In genomic region chr1:33684346-33685122, GRCh38 we compare ENCODE assay signal across 15 cellular contexts.
"Had no signal": no experiment of that assay in that cellular context is flagged by ENCODE, and none has a peak within 500 bp of the region (broad histone marks: within the 10 kb centered on the region; RNA-seq: fewer than 3 reads in every experiment).

No MANE protein-coding gene starts in this region.

- H3K27ac Mint-ChIP-seq: activated naive CD8-positive, alpha-beta T cell treated with anti-CD3 and anti-CD28 coated beads, Interleukin-2, amount 10 ng/mL, durations not matched to agents 7 days and 5 days; progenitor cell of endocrine pancreas; stimulated activated memory B cell treated with anti-CD40 and anti-IgM and Interleukin-4, amounts not matched to agents 10 μg/mL and 1 μg/mL and 100 μg/mL, for 72 hours had no signal

- DNase-seq: activated CD4-positive, alpha-beta T cell treated with anti-CD3 and anti-CD28 coated beads, Interleukin-2, amount 50 U/mL, for 48 hours; activated CD4-positive, CD25-positive, alpha-beta regulatory T cell treated with anti-CD3 and anti-CD28 coated beads, Interleukin-2, amount 50 U/mL, for 72 hours; activated naive CD8-positive, alpha-beta T cell treated with anti-CD3 and anti-CD28 coated beads, Interleukin-2, amount 10 ng/mL, durations not matched to agents 7 days and 5 days; gastrocnemius medialis; mammary epithelial cell; mucosa of descending colon; naive thymus-derived CD8-positive, alpha-beta T cell; right lobe of liver; tibial artery; uterus had no signal

- H3K27me3 ChIP-seq: ascending aorta, right lobe of liver, uterus had no signal

- H3K9me3 ChIP-seq: ascending aorta, gastrocnemius medialis, heart right ventricle, mucosa of descending colon, right lobe of liver, tibial artery, uterus had no signal

- H3K36me3 Mint-ChIP-seq: activated naive CD8-positive, alpha-beta T cell treated with anti-CD3 and anti-CD28 coated beads, Interleukin-2, amount 10 ng/mL, durations not matched to agents 7 days and 5 days; naive thymus-derived CD8-positive, alpha-beta T cell; stimulated activated memory B cell treated with anti-CD40 and anti-IgM and Interleukin-4, amounts not matched to agents 10 μg/mL and 1 μg/mL and 100 μg/mL, for 72 hours had no signal

- H3K4me1 Mint-ChIP-seq: activated naive CD8-positive, alpha-beta T cell treated with anti-CD3 and anti-CD28 coated beads, Interleukin-2, amount 10 ng/mL, durations not matched to agents 7 days and 5 days; naive thymus-derived CD8-positive, alpha-beta T cell; stimulated activated memory B cell treated with anti-CD40 and anti-IgM and Interleukin-4, amounts not matched to agents 10 μg/mL and 1 μg/mL and 100 μg/mL, for 72 hours had no signal

- H3K4me3 Mint-ChIP-seq: activated naive CD8-positive, alpha-beta T cell treated with anti-CD3 and anti-CD28 coated beads, Interleukin-2, amount 10 ng/mL, durations not matched to agents 7 days and 5 days; naive thymus-derived CD8-positive, alpha-beta T cell; stimulated activated memory B cell treated with anti-CD40 and anti-IgM and Interleukin-4, amounts not matched to agents 10 μg/mL and 1 μg/mL and 100 μg/mL, for 72 hours had no signal

- H3K9me3 Mint-ChIP-seq: activated naive CD8-positive, alpha-beta T cell treated with anti-CD3 and anti-CD28 coated beads, Interleukin-2, amount 10 ng/mL, durations not matched to agents 7 days and 5 days; stimulated activated memory B cell treated with anti-CD40 and anti-IgM and Interleukin-4, amounts not matched to agents 10 μg/mL and 1 μg/mL and 100 μg/mL, for 72 hours had no signal

- H3K36me3 ChIP-seq: ascending aorta, gastrocnemius medialis, heart right ventricle, right lobe of liver, tibial artery, uterus had no signal

- ATAC-seq: gastrocnemius medialis; left lobe of liver; mucosa of descending colon; naive thymus-derived CD8-positive, alpha-beta T cell; right lobe of liver; stimulated activated memory B cell treated with anti-CD40 and anti-IgM and Interleukin-4, amounts not matched to agents 10 μg/mL and 1 μg/mL and 100 μg/mL, for 72 hours had no signal

- H3K4me3 ChIP-seq: ascending aorta, gastrocnemius medialis, heart right ventricle, mucosa of descending colon, right lobe of liver, tibial artery, uterus had no signal
